Comparison of ENCODE assay signal across 8 cellular contexts in genomic region chr12:98998697-98999299, GRCh38.
A peak's percentile ranks its signal among the peaks of the same experiment; 100 is the strongest.
DNase-seq lines count a peak whose midpoint lies in the region; ATAC-seq and TF ChIP-seq lines count a peak whose summit lies in the region.

No MANE protein-coding gene starts in this region.

- H3K27ac ChIP-seq in ascending aorta (no peak overlapping the region), tibial nerve (no peak overlapping the region)

- H3K4me1 ChIP-seq in BE2C (no peaks in the 10 kb centered on the region), ascending aorta (no peaks in the 10 kb centered on the region), tibial nerve (no peaks in the 10 kb centered on the region)

- WGBS in tibial nerve, 2 donors, result 13 to 16% methylated on average over 6 of the region's 6 CpGs

- no peak for DNase-seq in BE2C
- DNase-seq in NCI-H1694 treated with DMSO at 0.1 percent for 48 hours (lab: John Stamatoyannopoulos, UW), result peak; percentile 54
- no peak for DNase-seq in ascending aorta (ENCODE audit: low spot score in 2 of 2)
- peak; percentile 46 for DNase-seq in iPS DF 4.7 (ENCODE audit: extremely low read depth, low spot score)
- DNase-seq in tibial nerve (ENCODE audit: low spot score in 2 of 2), result no peak
- no peak for DNase-seq in stimulated activated CD4-positive, alpha-beta T cell treated with anti-CD3 and anti-CD28 coated beads, Interleukin-12 subunit alpha, Interleukin-12 subunit beta, amount 100 ng/mL, for 4 hours

- intact Hi-C loops in ascending aorta (cut with DNase I), result loop anchor here (2.0 to 10.0 kb wide), 2 partner anchors 274 to 300 kb away; no protein-coding TSS in a partner anchor

- H3K4me3 ChIP-seq in BE2C (ENCODE audit: low read depth, low read length) (no peak overlapping the region), ascending aorta (no peak overlapping the region), tibial nerve (no peak overlapping the region)

- H3K9me3 ChIP-seq in BE2C (no peaks in the 10 kb centered on the region), ascending aorta (no peaks in the 10 kb centered on the region), tibial nerve (no peaks in the 10 kb centered on the region)

- TF ChIP-seq CTCF in BE2C (IDR thresholded peaks at IDR 0.05; ENCODE audit: low read depth, low read length) (peak; percentile 63), ascending aorta (IDR thresholded peaks at IDR 0.05) (peak; percentile 25 to 64 (median 42)), tibial nerve (IDR thresholded peaks at IDR 0.05) (peak; percentile 50 to 68 (median 58))

- H3K27me3 ChIP-seq in BE2C (no peaks in the 10 kb centered on the region; the same call in 1 of the 2 replicates), ascending aorta (no peaks in the 10 kb centered on the region), tibial nerve (no peaks in the 10 kb centered on the region)

- ATAC-seq in GM18519 (IDR thresholded peaks at IDR 0.05; ENCODE audit: low FRiP score, unreplicated experiment) (peak; percentile 90), HG02970 (IDR thresholded peaks at IDR 0.05; ENCODE audit: low FRiP score, unreplicated experiment) (peak; percentile 70)

- TF ChIP-seq POLR2A in tibial nerve (IDR thresholded peaks at IDR 0.05), result no peak

- no peaks in the 10 kb centered on the region for H3K36me3 ChIP-seq in BE2C
- no peaks in the 10 kb centered on the region for H3K36me3 ChIP-seq in ascending aorta
- H3K36me3 ChIP-seq in tibial nerve, result no peaks in the 10 kb centered on the region

- no peak for TF ChIP-seq EP300 in tibial nerve (IDR thresholded peaks at IDR 0.05)

Comparison
In these comparisons a context has a peak if more than half of its experiments do, and no peak if none do; other contexts are left out.
1. DNase-seq: peak in NCI-H1694 treated with DMSO at 0.1 percent for 48 hours (single experiment) and iPS DF 4.7 (single experiment); none in BE2C (single experiment), ascending aorta (0 of 2), tibial nerve (0 of 2) and stimulated activated CD4-positive, alpha-beta T cell treated with anti-CD3 and anti-CD28 coated beads, Interleukin-12 subunit alpha, Interleukin-12 subunit beta, amount 100 ng/mL, for 4 hours (single experiment).
2. Peak in every context shown above with its lines, with median percentiles within 50 percentile points of each other: CTCF ChIP-seq.